Comparison of ENCODE assay signal across 9 cellular contexts in the genomic region with DNA sequence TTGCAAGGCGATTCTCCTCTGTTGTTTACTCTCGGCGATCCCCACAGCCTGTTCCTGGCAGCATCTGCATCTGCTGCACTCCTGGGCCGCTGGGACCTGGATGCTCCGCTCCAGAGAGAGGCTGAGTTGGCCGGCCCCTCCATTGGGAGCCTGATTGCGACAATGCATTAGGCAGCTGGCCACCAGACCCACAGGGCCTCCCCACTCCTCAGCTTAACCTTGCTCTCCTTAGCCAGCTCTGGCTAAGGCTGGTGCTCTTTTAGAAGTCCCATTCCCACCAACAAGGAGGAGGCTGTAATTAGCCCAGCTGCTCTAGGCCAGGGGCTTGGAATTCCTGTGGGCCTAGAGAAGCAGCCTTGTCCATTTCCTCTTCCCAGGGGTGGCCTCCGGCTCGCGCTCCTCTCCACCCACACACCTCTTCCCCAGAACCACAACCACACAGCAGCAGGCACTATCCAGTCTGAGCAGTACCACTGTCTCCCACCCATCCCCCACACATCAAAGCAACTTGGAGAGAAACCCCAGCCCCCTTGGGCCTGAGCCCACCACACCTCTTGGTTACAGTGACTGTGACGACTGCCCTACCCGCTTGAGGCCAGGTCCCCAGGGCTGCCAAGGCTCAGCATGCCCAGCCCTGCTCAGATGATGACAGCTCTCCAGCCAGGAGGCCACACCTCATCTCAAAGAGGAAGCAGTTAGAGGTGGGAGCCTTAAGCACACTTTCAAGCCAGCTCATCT.
DNase-seq lines count a peak whose midpoint lies in the region; ATAC-seq and TF ChIP-seq lines count a peak whose summit lies in the region.
"Had no signal": no experiment of that assay in that cellular context is flagged by ENCODE, and none has a peak within 500 bp of the region (broad histone marks: within the 10 kb centered on the region; RNA-seq: fewer than 3 reads in every experiment).

No MANE protein-coding gene starts in this region.

- no peak for TF ChIP-seq CTCF in nephron (IDR thresholded peaks at IDR 0.05; ENCODE audit: unreplicated experiment in 3 of 3)

- H3K9me3 ChIP-seq in effector memory CD4-positive, alpha-beta T cell (ENCODE audit: control insufficient read depth, low read length), result no peaks in the 10 kb centered on the region
- H3K9me3 ChIP-seq: thoracic aorta had no signal

- DNase-seq in EH (ENCODE audit: low read depth) (peak; percentile 84), astrocyte of the hippocampus (ENCODE audit: low read depth, low spot score) (peak; percentile 76), mesenteric fat pad (ENCODE audit: low spot score) (no peak)
- no peak for DNase-seq in NK-92 treated with Interleukin-12 subunit alpha and Interleukin-12 subunit beta, amount 100 ng/mL, for 24 hours (lab: John Stamatoyannopoulos, UW)
- DNase-seq in effector memory CD4-positive, alpha-beta T cell, result no peak

- peaks cover 54% of the 10 kb centered on the region for H3K4me1 Mint-ChIP-seq in nephron

- peak overlapping the region in 1 of 3 experiments; percentile 18 for H3K4me3 Mint-ChIP-seq in nephron

- peaks cover 44% of the 10 kb centered on the region for H3K4me1 ChIP-seq in effector memory CD4-positive, alpha-beta T cell (ENCODE audit: control insufficient read depth, insufficient read depth, low read length, poor library complexity, severe bottlenecking)

- peak overlapping the region; percentile 6 to 41 (median 38) for H3K27ac Mint-ChIP-seq in nephron

- ATAC-seq in HG03442 (IDR thresholded peaks at IDR 0.05; ENCODE audit: unreplicated experiment), result peak; percentile 52
- no peak for ATAC-seq in HG02763 (IDR thresholded peaks at IDR 0.05; ENCODE audit: unreplicated experiment)

- no peak overlapping the region for H3K4me3 ChIP-seq in effector memory CD4-positive, alpha-beta T cell (ENCODE audit: insufficient read depth, low read depth, low read length, poor library complexity, severe bottlenecking)
- H3K4me3 ChIP-seq: thoracic aorta had no signal

- no peaks in the 10 kb centered on the region for H3K36me3 ChIP-seq in effector memory CD4-positive, alpha-beta T cell (ENCODE audit: control insufficient read depth, insufficient read depth, low read length)
- H3K36me3 ChIP-seq: thoracic aorta had no signal

- H3K9me3 Mint-ChIP-seq in nephron, result no peaks in the 10 kb centered on the region

- no peaks in the 10 kb centered on the region for H3K36me3 Mint-ChIP-seq in nephron (ENCODE audit: low read depth)

- peaks cover 27% of the 10 kb centered on the region for H3K27me3 Mint-ChIP-seq in nephron (ENCODE audit: low read depth)

- no peak overlapping the region for H3K27ac ChIP-seq in effector memory CD4-positive, alpha-beta T cell (ENCODE audit: insufficient read depth, low read length, poor library complexity, severe bottlenecking)
- H3K27ac ChIP-seq: thoracic aorta had no signal

- H3K27me3 ChIP-seq in effector memory CD4-positive, alpha-beta T cell (replicated peaks; ENCODE audit: control insufficient read depth, insufficient read depth, low read length, poor library complexity, severe bottlenecking), result no peaks in the 10 kb centered on the region

Comparison
In these comparisons a context has a peak if more than half of its experiments do, and no peak if none do; other contexts are left out.
1. DNase-seq: peak in EH (single experiment) and astrocyte of the hippocampus (single experiment); none in NK-92 treated with Interleukin-12 subunit alpha and Interleukin-12 subunit beta, amount 100 ng/mL, for 24 hours (single experiment), mesenteric fat pad (single experiment) and effector memory CD4-positive, alpha-beta T cell (0 of 3).